8 cellular contexts compared by ENCODE assay signal in the genomic region with DNA sequence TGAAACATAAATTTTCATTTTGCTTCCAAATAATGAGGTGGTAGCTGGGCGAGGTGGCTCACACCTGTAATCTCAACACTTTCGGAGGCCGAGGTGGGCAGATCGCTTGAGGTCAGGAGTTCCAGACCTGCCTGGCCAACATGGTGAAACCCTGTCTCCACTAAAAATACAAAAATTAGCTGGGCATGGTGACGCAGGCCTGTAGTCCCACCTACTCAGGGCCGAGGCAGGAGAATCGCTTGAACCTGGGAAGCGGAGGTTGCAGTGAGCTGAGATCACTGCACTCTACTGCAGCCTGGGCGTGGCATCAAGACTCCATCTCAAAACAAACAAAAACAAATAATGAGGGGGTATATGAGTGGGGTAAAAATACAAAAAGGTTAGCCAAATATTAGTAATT. TPM values are rescaled to one million over a fixed set of nuclear protein-coding genes. Genes with fewer than 3 reads are reported as not detected.
DNase-seq lines count a peak whose midpoint lies in the region; ATAC-seq and TF ChIP-seq lines count a peak whose summit lies in the region.
"Not testable (repeated sequence)": the region's sequence is repeated elsewhere in the genome, so short reads cannot be mapped to it uniquely, and the experiment has no call there.

No MANE protein-coding gene starts in this region.

- not testable (repeated sequence) for H4K20me1 ChIP-seq in fibroblast of lung (ENCODE audit: control insufficient read depth, extremely low read depth, insufficient read depth, low read length)

- TF ChIP-seq CTCF in A673 (conservative IDR thresholded peaks at IDR 0.05; ENCODE audit: low read depth, low read length); GM12865 (IDR thresholded peaks at IDR 0.05; ENCODE audit: insufficient read depth, low read depth, low read length, missing control alignments); brain microvascular endothelial cell (IDR thresholded peaks at IDR 0.05; ENCODE audit: low read depth, low read length, missing control alignments); fibroblast of lung (conservative IDR thresholded peaks at IDR 0.05 in 1 of 2, IDR thresholded peaks at IDR 0.05 in 1 of 2; ENCODE audit: low read depth in 1 of 2, low read length in 2 of 2); gastrocnemius medialis (IDR thresholded peaks at IDR 0.05 in 4 of 5, conservative IDR thresholded peaks at IDR 0.05 in 1 of 5): not testable (repeated sequence)

- peaks cover 13% of the 10 kb centered on the region for H3K4me1 Mint-ChIP-seq in activated CD4-positive, alpha-beta T cell treated with anti-CD3 and anti-CD28 coated beads, Interleukin-2, amount 10 ng/mL, durations not matched to agents 24 days and 14 days

- not testable (repeated sequence) for H3K4me1 ChIP-seq in A673 (ENCODE audit: insufficient read depth, low read length, poor library complexity, severe bottlenecking); fibroblast of lung (ENCODE audit: control insufficient read depth, extremely low read depth, insufficient read depth, low read length); mesodermal cell (ENCODE audit: control insufficient read depth, insufficient read depth, low read length, poor library complexity, severe bottlenecking)
- peaks cover 10 to 12% of the 10 kb centered on the region in 2 donors for H3K4me1 ChIP-seq in gastrocnemius medialis

- POLR2A ChIA-PET in A673 (lab: Charles Lee; ENCODE audit: low non-redundant PET): not testable (repeated sequence)

- peaks cover 27% of the 10 kb centered on the region for H3K36me3 Mint-ChIP-seq in activated CD4-positive, alpha-beta T cell treated with anti-CD3 and anti-CD28 coated beads, Interleukin-2, amount 10 ng/mL, durations not matched to agents 24 days and 14 days (ENCODE audit: low read depth)

- not testable (repeated sequence) for H2AFZ ChIP-seq in fibroblast of lung (ENCODE audit: low read length)

- not testable (repeated sequence) for H3K27me3 Mint-ChIP-seq in activated CD4-positive, alpha-beta T cell treated with anti-CD3 and anti-CD28 coated beads, Interleukin-2, amount 10 ng/mL, durations not matched to agents 24 days and 14 days

- BruUV-seq in A673 (replicated peaks; lab: Mats Ljungman, UMichigan): not testable (repeated sequence)

- H3K4me3 ChIP-seq in A673 (ENCODE audit: low read depth, low read length, poor library complexity, severe bottlenecking) (peak overlapping the region; percentile 68), GM12865 (ENCODE audit: low read depth, low read length) (peak overlapping the region; percentile 61), brain microvascular endothelial cell (ENCODE audit: low read depth, low read length) (peak overlapping the region; percentile 98), fibroblast of lung (replicated peaks in 1 of 4; ENCODE audit: control extremely low read depth in 1 of 4, insufficient read depth in 1 of 4, low read depth in 3 of 4, low read length in 4 of 4) (peak overlapping the region; percentile 78 to 98 (median 96)), mesodermal cell (ENCODE audit: extremely low read depth, insufficient read depth, low read length, poor library complexity, severe bottlenecking) (peak overlapping the region; percentile 80), gastrocnemius medialis (peak overlapping the region in 3 of 4 donors; percentile 81 to 94 (median 82))

- WGBS in mesodermal cell (ENCODE audit: insufficient coverage in 2 of 2), 2 experiments: 100% methylated on average over 1 to 6 of the region's 9 CpGs

- H3K4me2 ChIP-seq in fibroblast of lung (ENCODE audit: extremely low read depth, insufficient read depth, low read length): peak overlapping the region; percentile 69

- ATAC-seq in gastrocnemius medialis: not testable (repeated sequence)

- H3K9ac ChIP-seq in fibroblast of lung (ENCODE audit: insufficient read depth, low read length): not testable (repeated sequence)

- H3K36me3 ChIP-seq in A673 (ENCODE audit: insufficient read depth, low read length, poor library complexity, severe bottlenecking); fibroblast of lung (ENCODE audit: control insufficient read depth, insufficient read depth, low read length): not testable (repeated sequence)
- H3K36me3 ChIP-seq in brain microvascular endothelial cell (replicated peaks) (peaks cover 26% of the 10 kb centered on the region), mesodermal cell (ENCODE audit: control insufficient read depth, insufficient read depth, low read length) (peaks cover 50% of the 10 kb centered on the region), gastrocnemius medialis (peaks cover 0 to 30% of the 10 kb centered on the region in 2 donors)

- H3K27ac ChIP-seq in A673 (ENCODE audit: low read depth, low read length, poor library complexity, severe bottlenecking); brain microvascular endothelial cell; fibroblast of lung (ENCODE audit: insufficient read depth, low read length); mesodermal cell (ENCODE audit: low read depth, low read length, severe bottlenecking): not testable (repeated sequence)
- peak overlapping the region in 3 of 4 donors; percentile 88 for H3K27ac ChIP-seq in gastrocnemius medialis

- H3K9me3 ChIP-seq in A673 (ENCODE audit: low read depth, low read length, poor library complexity, severe bottlenecking); fibroblast of lung (ENCODE audit: control insufficient read depth, insufficient read depth, low read depth, low read length); mesodermal cell (ENCODE audit: control insufficient read depth, low read length); gastrocnemius medialis: not testable (repeated sequence)

- peaks cover 17% of the 10 kb centered on the region for H3K79me2 ChIP-seq in fibroblast of lung (ENCODE audit: control insufficient read depth, insufficient read depth, low read length)

- peak overlapping the region; percentile 93 for H3K4me3 Mint-ChIP-seq in activated CD4-positive, alpha-beta T cell treated with anti-CD3 and anti-CD28 coated beads, Interleukin-2, amount 10 ng/mL, durations not matched to agents 24 days and 14 days

- H3K27ac Mint-ChIP-seq in activated CD4-positive, alpha-beta T cell treated with anti-CD3 and anti-CD28 coated beads, Interleukin-2, amount 10 ng/mL, durations not matched to agents 24 days and 14 days: peak overlapping the region; percentile 77

- intact Hi-C loops in A673 (cut with micrococcal nuclease; ENCODE audit: unreplicated experiment): not testable (repeated sequence)
- intact Hi-C loops in activated CD4-positive, alpha-beta T cell treated with anti-CD3 and anti-CD28 coated beads, Interleukin-2, amount 10 ng/mL, durations not matched to agents 24 days and 14 days (cut with micrococcal nuclease): loop anchor here (2.0 kb wide), 2 partner anchors 55 to 345 kb away; a partner anchor contains a TSS
- intact Hi-C loops in gastrocnemius medialis (cut with DNase I; ENCODE audit: low total_unique reads): loop anchor here (2.0 kb wide), 1 partner anchor 169 kb away; a partner anchor contains a TSS

- H3K9me3 Mint-ChIP-seq in activated CD4-positive, alpha-beta T cell treated with anti-CD3 and anti-CD28 coated beads, Interleukin-2, amount 10 ng/mL, durations not matched to agents 24 days and 14 days: not testable (repeated sequence)

- not testable (repeated sequence) for DNase-seq in A673 (ENCODE audit: low spot score); GM12865 (ENCODE audit: low read depth); activated CD4-positive, alpha-beta T cell treated with anti-CD3 and anti-CD28 coated beads, Interleukin-2, amount 10 ng/mL, durations not matched to agents 24 days and 14 days; brain microvascular endothelial cell; fibroblast of lung (ENCODE audit: low read depth in 2 of 2); gastrocnemius medialis
- peak; percentile 33 for DNase-seq in NCI-H2227 (lab: John Stamatoyannopoulos, UW; ENCODE audit: unreplicated experiment)

- not testable (repeated sequence) for H3K27me3 ChIP-seq in A673 (replicated peaks; ENCODE audit: insufficient read depth, low read depth, low read length, poor library complexity); brain microvascular endothelial cell (replicated peaks); fibroblast of lung (ENCODE audit: control insufficient read depth, insufficient read depth, low read length); gastrocnemius medialis

- in situ Hi-C loops in brain microvascular endothelial cell (cut with HindIII; ENCODE audit: low pct_ligation_motif_present, low sequenced_read_pairs); gastrocnemius medialis (cut with MboI; ENCODE audit: low sequenced_read_pairs in 4 of 4): not testable (repeated sequence)

- not testable (repeated sequence) for TF ChIP-seq POLR2A in gastrocnemius medialis (IDR thresholded peaks at IDR 0.05)

- CTCF ChIA-PET in A673 (lab: Charles Lee): not testable (repeated sequence)

RNA-seq across cellular contexts. Expression of a gene that starts 1.1 kb away (rescaled TPM):
- 67.2 and 69.4 TPM in 2 replicates for total RNA-seq in A673 (2021)
- total RNA-seq in activated CD4-positive, alpha-beta T cell treated with anti-CD3 and anti-CD28 coated beads, Interleukin-2, amount 10 ng/mL, durations not matched to agents 24 days and 14 days: 123 and 135 TPM in 2 replicates
- total RNA-seq in fibroblast of lung: 64.1 and 66.3 TPM in 2 replicates
- 30.3 and 30.6 TPM in 2 replicates for polyA plus RNA-seq in fibroblast of lung
- polyA plus RNA-seq in fibroblast of lung (2012): 76.6 and 81.8 TPM in 2 replicates
- polyA minus RNA-seq in fibroblast of lung (ENCODE audit: low replicate concordance): 8.4 and 16.8 TPM in 2 replicates
- 53.0 TPM for polyA plus RNA-seq in mesodermal cell (2013, experiment 1 of 2)
- 61.7 TPM for polyA plus RNA-seq in mesodermal cell (2013, experiment 2 of 2)
- 100 to 1,000 TPM in 1 of 4 donors, 10 to 100 TPM in 3; 44.8 to 136 (median 66.8) TPM for total RNA-seq in gastrocnemius medialis

RNA-seq across cellular contexts. Expression of a gene that starts 31.3 kb away (rescaled TPM):
- 72.6 and 74.0 TPM in 2 replicates for total RNA-seq in A673 (2021)
- 119 and 140 TPM in 2 replicates for total RNA-seq in activated CD4-positive, alpha-beta T cell treated with anti-CD3 and anti-CD28 coated beads, Interleukin-2, amount 10 ng/mL, durations not matched to agents 24 days and 14 days
- 85.5 and 92.7 TPM in 2 replicates for total RNA-seq in fibroblast of lung
- polyA plus RNA-seq in fibroblast of lung: 95.1 and 111 TPM in 2 replicates
- polyA plus RNA-seq in fibroblast of lung (2012): 97.4 and 104 TPM in 2 replicates
- polyA minus RNA-seq in fibroblast of lung (ENCODE audit: low replicate concordance): 23.2 and 53.4 TPM in 2 replicates
- 213 TPM for polyA plus RNA-seq in mesodermal cell (2013, experiment 1 of 2)
- 201 TPM for polyA plus RNA-seq in mesodermal cell (2013, experiment 2 of 2)
- 10 to 100 TPM; 51.7 to 71.8 (median 62.3) TPM for total RNA-seq in gastrocnemius medialis
